ENCODE assay signal across 8 cellular contexts in genomic region chr1:31764307-31765040, GRCh38. TPM values are rescaled to one million over a fixed set of nuclear protein-coding genes. Genes with fewer than 3 reads are reported as not detected.
A peak's percentile ranks its signal among the peaks of the same experiment; 100 is the strongest.
DNase-seq lines count a peak whose midpoint lies in the region; TF ChIP-seq lines count a peak whose summit lies in the region.

Gene ADGRB2 (minus strand): TSS chr1:31764340. CDS start chr1:31757221, 7,119 bp downstream.

- 12% methylated on average over 8 of the region's 60 CpGs for WGBS in esophagus muscularis mucosa

- peak within 1 kb of the TSS; percentile 10; the same call in 1 of the 2 replicates for H3K27ac Mint-ChIP-seq in HFFc6

- TF ChIP-seq EP300 in esophagus muscularis mucosa (IDR thresholded peaks at IDR 0.05): no peak

- no peak for TF ChIP-seq POLR2A in esophagus muscularis mucosa (IDR thresholded peaks at IDR 0.05; ENCODE audit: low read depth)

- peak within 1 kb of the TSS in 2 of 11 experiments; percentile 45; a peak in 2 of 22 replicates for H3K27ac ChIP-seq in BLaER1 treated with 17β-estradiol and CSF1 and Interleukin-3, amounts not matched to agents 10 nM and 100 nM
- H3K27ac ChIP-seq in WERI-Rb-1 (peak within 1 kb of the TSS; percentile 57), esophagus muscularis mucosa (replicated peaks in 1 of 4) (no peak within 1 kb of the TSS)

- intact Hi-C loops in esophagus muscularis mucosa (cut with DNase I): loop anchor here (5.0 kb wide), 1 partner anchor 198 kb away; no protein-coding TSS in a partner anchor

- peak within 1 kb of the TSS; percentile 51 to 78 (median 69) for H3K4me3 ChIP-seq in BLaER1 treated with 17β-estradiol and CSF1 and Interleukin-3, amounts not matched to agents 10 nM and 100 nM
- peak within 1 kb of the TSS; percentile 67 for H3K4me3 ChIP-seq in WERI-Rb-1 (ENCODE audit: low read depth, low read length)
- peak within 1 kb of the TSS; percentile 59 to 66 (median 62) for H3K4me3 ChIP-seq in esophagus muscularis mucosa

- TF ChIP-seq CTCF in HFFc6 (IDR thresholded peaks at IDR 0.05): no peak
- TF ChIP-seq CTCF in WERI-Rb-1 (IDR thresholded peaks at IDR 0.05; ENCODE audit: low read depth, low read length): 0 out of 2 replicates have a peak, but pooled peaks have one; percentile 2
- TF ChIP-seq CTCF in esophagus muscularis mucosa (IDR thresholded peaks at IDR 0.05): no peak

- H3K36me3 ChIP-seq in BLaER1 treated with 17β-estradiol and CSF1 and Interleukin-3, amounts not matched to agents 10 nM and 100 nM: no peaks in the 10 kb centered on the region
- H3K36me3 ChIP-seq in WERI-Rb-1: no peaks in the 10 kb centered on the region
- H3K36me3 ChIP-seq in esophagus muscularis mucosa: no peaks in the 10 kb centered on the region

- H3K9me3 Mint-ChIP-seq in HFFc6: no peaks in the 10 kb centered on the region

- H3K27me3 Mint-ChIP-seq in HFFc6 (ENCODE audit: insufficient read depth): peaks cover 13% of the 10 kb centered on the region

- H3K27me3 ChIP-seq in BLaER1 treated with 17β-estradiol and CSF1 and Interleukin-3, amounts not matched to agents 10 nM and 100 nM: peaks cover 9 to 68% (median 30%) of the 10 kb centered on the region in 11 experiments; a peak in 18 of 22 replicates
- H3K27me3 ChIP-seq in WERI-Rb-1 (ENCODE audit: insufficient read depth, low read depth, severe bottlenecking) (no peaks in the 10 kb centered on the region), esophagus muscularis mucosa (peaks cover 0 to 41% (median 16%) of the 10 kb centered on the region in 4 donors)

- H4K20me1 ChIP-seq in BLaER1 treated with 17β-estradiol and CSF1 and Interleukin-3, amounts not matched to agents 10 nM and 100 nM: peaks cover 0 to 54% (median 12%) of the 10 kb centered on the region in 11 experiments; a peak in 11 of 22 replicates

- peak within 1 kb of the TSS; percentile 89 for H3K4me3 Mint-ChIP-seq in HFFc6

- H3K9me3 ChIP-seq in BLaER1 treated with 17β-estradiol and CSF1 and Interleukin-3, amounts not matched to agents 10 nM and 100 nM (replicated peaks in 1 of 11): no peaks in the 10 kb centered on the region
- no peaks in the 10 kb centered on the region for H3K9me3 ChIP-seq in WERI-Rb-1 (ENCODE audit: severe bottlenecking)
- no peaks in the 10 kb centered on the region for H3K9me3 ChIP-seq in esophagus muscularis mucosa

- peaks cover 30 to 74% (median 62%) of the 10 kb centered on the region in 10 experiments for H3K4me1 ChIP-seq in BLaER1 treated with 17β-estradiol and CSF1 and Interleukin-3, amounts not matched to agents 10 nM and 100 nM
- H3K4me1 ChIP-seq in esophagus muscularis mucosa: peaks cover 40 to 53% (median 44%) of the 10 kb centered on the region in 4 donors

- H3K36me3 Mint-ChIP-seq in HFFc6 (ENCODE audit: low read depth): no peaks in the 10 kb centered on the region

- peak within 1 kb of the TSS; percentile 40 to 82 (median 68); a peak in 19 of 22 replicates for H3K9ac ChIP-seq in BLaER1 treated with 17β-estradiol and CSF1 and Interleukin-3, amounts not matched to agents 10 nM and 100 nM

- no peak for DNase-seq in HFFc6
- peak; percentile 46 for DNase-seq in WERI-Rb-1
- no peak for DNase-seq in esophagus muscularis mucosa (ENCODE audit: extremely low spot score)
- peak in 36 of 56 donors; percentile 14 to 75 (median 45) for DNase-seq in nucleus accumbens (lab: John Stamatoyannopoulos, UW)
- no peak for DNase-seq in middle frontal gyrus (ENCODE audit: extremely low spot score, low spot score)
- DNase-seq in NCI-H1092 (lab: John Stamatoyannopoulos, UW): no peak
- no peak for DNase-seq in HCEC 1CT

- peak within 1 kb of the TSS; percentile 90 to 100 (median 99) for H3K4me2 ChIP-seq in BLaER1 treated with 17β-estradiol and CSF1 and Interleukin-3, amounts not matched to agents 10 nM and 100 nM

- peaks cover 29% of the 10 kb centered on the region for H3K4me1 Mint-ChIP-seq in HFFc6 (ENCODE audit: low read depth)

RNA-seq across cellular contexts. Expression of gene ADGRB2, which starts in this region (rescaled TPM):
- total RNA-seq in HFFc6 (2021; fragmentation: NEBNext Ultra II Directional; extraction: Animal tissue kit (Norgen Biotek cat#: 25700)): 1 to 10 TPM; 4.9 to 8.8 (median 6.4) TPM
- total RNA-seq in esophagus muscularis mucosa: 1 to 10 TPM in 2 of 4 donors, under 1 TPM in 2; 0.83 to 4.2 (median 2.1) TPM

Comparison
In these comparisons a context has a peak if more than half of its experiments do, and no peak if none do; other contexts are left out.
1. DNase-seq: peak in WERI-Rb-1 (single experiment) and nucleus accumbens (36 of 56); none in HFFc6 (single experiment), esophagus muscularis mucosa (single experiment), middle frontal gyrus (single experiment), NCI-H1092 (single experiment) and HCEC 1CT (single experiment).
2. Peak in every context shown above with its lines, with median percentiles within 50 percentile points of each other: H3K4me3 ChIP-seq.